In genomic region chr15:65954289-65954741, GRCh38 we compare ENCODE assay signal across 12 cellular contexts.
DNase-seq lines count a peak whose midpoint lies in the region; ATAC-seq and TF ChIP-seq lines count a peak whose summit lies in the region.
"Had no signal": no experiment of that assay in that cellular context is flagged by ENCODE, and none has a peak within 500 bp of the region (broad histone marks: within the 10 kb centered on the region; RNA-seq: fewer than 3 reads in every experiment).

No MANE protein-coding gene starts in this region.

- POLR2A ChIA-PET in RWPE1 (lab: Yijun Ruan, JAX; ENCODE audit: low non-redundant PET) = no interaction called here

- peaks cover under 1% of the 10 kb centered on the region for H3K4me1 Mint-ChIP-seq in nephron progenitor cell

- ATAC-seq in HG03439 (IDR thresholded peaks at IDR 0.05; ENCODE audit: unreplicated experiment) = no peak

- H3K36me3 Mint-ChIP-seq in nephron progenitor cell (ENCODE audit: low read depth) = no peaks in the 10 kb centered on the region

- no peaks in the 10 kb centered on the region for H3K9me3 Mint-ChIP-seq in nephron progenitor cell
- H3K9me3 Mint-ChIP-seq: activated T-helper 2 cell treated with anti-CD3 and anti-CD28 coated beads, Interferon-gamma antibody, Interleukin-2, Interleukin-4, amounts not matched to agents 10 μg/mL and 5 μg/mL and 100 μg/mL, durations not matched to agents 14 hours and 24 hours and 36 hours had no signal

- no peak overlapping the region for H3K4me3 ChIP-seq in fibroblast of the aortic adventitia (ENCODE audit: low read depth, low read length)

- DNase-seq in COR-L47 (lab: John Stamatoyannopoulos, UW) (peak; percentile 84), M059J (ENCODE audit: low read depth) (peak; percentile 90), RWPE1 (ENCODE audit: low spot score) (peak; percentile 67), fibroblast of the aortic adventitia (ENCODE audit: low read depth) (peak; percentile 74), AML-193 (lab: John Stamatoyannopoulos, UW) (no peak), nephron progenitor cell (no peak), middle frontal gyrus (ENCODE audit: extremely low spot score, low spot score) (no peak)
- DNase-seq: NCI-H1930; occipital lobe; stimulated activated CD4-positive, alpha-beta T cell treated with anti-CD3 and anti-CD28 coated beads, Interleukin-4, amount 100 ng/mL, for 24 hours had no signal

- CTCF ChIA-PET in RWPE1 (lab: Yijun Ruan, JAX) = no interaction called here

- H3K27ac ChIP-seq in RWPE1 = no peak overlapping the region

- no peak overlapping the region for H3K27ac Mint-ChIP-seq in nephron progenitor cell
- H3K27ac Mint-ChIP-seq: activated T-helper 2 cell treated with anti-CD3 and anti-CD28 coated beads, Interferon-gamma antibody, Interleukin-2, Interleukin-4, amounts not matched to agents 10 μg/mL and 5 μg/mL and 100 μg/mL, durations not matched to agents 14 hours and 24 hours and 36 hours had no signal

- no peak overlapping the region for H3K4me3 Mint-ChIP-seq in nephron progenitor cell

- peaks cover 12% of the 10 kb centered on the region for H3K27me3 Mint-ChIP-seq in nephron progenitor cell (ENCODE audit: low read depth, poor library complexity)

- TF ChIP-seq CTCF in RWPE1 (conservative IDR thresholded peaks at IDR 0.05; ENCODE audit: low read depth) (no peak), fibroblast of the aortic adventitia (IDR thresholded peaks at IDR 0.05; ENCODE audit: insufficient read depth, low read length) (no peak), nephron progenitor cell (IDR thresholded peaks at IDR 0.05) (no peak)

Comparison
In these comparisons a context has a peak if more than half of its experiments do, and no peak if none do; other contexts are left out.
1. DNase-seq: peak in COR-L47 (single experiment), M059J (single experiment), RWPE1 (single experiment) and fibroblast of the aortic adventitia (single experiment); none in AML-193 (0 of 2), nephron progenitor cell (single experiment) and middle frontal gyrus (single experiment).